18 cellular contexts compared by ENCODE assay signal in the genomic region with DNA sequence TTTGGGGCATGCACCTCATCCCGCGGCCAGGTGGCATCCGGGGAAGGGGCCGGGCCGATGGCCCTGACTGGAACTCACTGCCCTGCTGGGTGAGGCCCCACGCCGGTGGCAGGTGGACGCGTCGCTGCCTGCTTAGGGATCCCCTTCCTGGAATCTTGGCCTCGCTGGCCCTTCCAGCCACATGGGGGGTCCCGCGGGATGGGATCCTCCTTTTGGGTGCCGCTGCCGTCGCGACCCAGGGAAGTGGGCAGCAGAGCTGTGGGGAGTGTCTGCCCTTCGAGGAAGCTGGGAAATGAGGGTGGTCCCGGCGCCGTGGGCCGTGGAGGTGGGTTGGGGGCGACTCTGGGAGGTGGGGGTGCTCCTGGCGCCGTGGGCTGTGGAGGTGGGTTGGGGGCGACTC. TPM values are rescaled to one million over a fixed set of nuclear protein-coding genes. Genes with fewer than 3 reads are reported as not detected.
DNase-seq lines count a peak whose midpoint lies in the region; ATAC-seq and TF ChIP-seq lines count a peak whose summit lies in the region.
"Had no signal": no experiment of that assay in that cellular context is flagged by ENCODE, and none has a peak within 500 bp of the region (broad histone marks: within the 10 kb centered on the region; RNA-seq: fewer than 3 reads in every experiment).

No MANE protein-coding gene starts in this region.

- H3K27me3 Mint-ChIP-seq in type B pancreatic cell: peaks cover 2% of the 10 kb centered on the region
- H3K27me3 Mint-ChIP-seq: B cell had no signal

- intact Hi-C loops in heart right ventricle (cut with DNase I): no loop called here
- intact Hi-C loops in Right ventricle myocardium superior (cut with DNase I): no loop called here

- H2AK5ac ChIP-seq in neuronal stem cell (ENCODE audit: low read depth, low read length): no peak overlapping the region

- no peak overlapping the region for H2BK5ac ChIP-seq in neuronal stem cell (ENCODE audit: low read length)

- peak overlapping the region; percentile 95 for H3K27ac Mint-ChIP-seq in type B pancreatic cell
- H3K27ac Mint-ChIP-seq: B cell had no signal

- H2BK15ac ChIP-seq in neuronal stem cell (ENCODE audit: low read length): no peak overlapping the region

- peaks cover 0 to 90% (median 17%) of the 10 kb centered on the region in 9 donors for H3K36me3 ChIP-seq in heart right ventricle
- peaks cover 19 to 50% of the 10 kb centered on the region in 2 donors for H3K36me3 ChIP-seq in neuronal stem cell (replicated peaks in 1 of 2; ENCODE audit: control insufficient read depth in 2 of 2, insufficient read depth in 2 of 2, low read length in 2 of 2)
- peaks cover 69% of the 10 kb centered on the region for H3K36me3 ChIP-seq in osteoblast (ENCODE audit: insufficient read depth, low read length)

- H3K36me3 Mint-ChIP-seq in type B pancreatic cell: peaks cover 9% of the 10 kb centered on the region

- no peak overlapping the region for H3K23ac ChIP-seq in neuronal stem cell (ENCODE audit: low read depth, low read length, poor library complexity)

- H2BK120ac ChIP-seq in neuronal stem cell (ENCODE audit: low read depth, low read length): no peak overlapping the region

- no peak overlapping the region for H3K9ac ChIP-seq in neuronal stem cell (ENCODE audit: low read depth, low read length, poor library complexity)

- peaks cover 19% of the 10 kb centered on the region for H3K4me1 Mint-ChIP-seq in type B pancreatic cell (ENCODE audit: unreplicated experiment)

- H3K4me1 ChIP-seq in heart right ventricle (peaks cover 15 to 54% (median 39%) of the 10 kb centered on the region in 9 donors), neuronal stem cell (ENCODE audit: control insufficient read depth in 2 of 2, insufficient read depth in 1 of 2, low read depth in 1 of 2, low read length in 2 of 2) (peaks cover 0 to 6% of the 10 kb centered on the region in 2 donors), osteoblast (ENCODE audit: insufficient read depth, low read length) (no peaks in the 10 kb centered on the region)

- peaks cover 96% of the 10 kb centered on the region for H3K79me2 ChIP-seq in osteoblast (ENCODE audit: insufficient read depth, low read length)

- peak overlapping the region; percentile 56 for H3K14ac ChIP-seq in neuronal stem cell (ENCODE audit: low read length)

- H3K18ac ChIP-seq in neuronal stem cell (ENCODE audit: low read length): peak overlapping the region; percentile 57

- peaks cover 83% of the 10 kb centered on the region for H4K20me1 ChIP-seq in osteoblast (ENCODE audit: insufficient read depth, low read length)

- H3K4me2 ChIP-seq in neuronal stem cell (ENCODE audit: insufficient read depth, low read length, poor library complexity, severe bottlenecking): no peak overlapping the region
- no peak overlapping the region for H3K4me2 ChIP-seq in osteoblast (ENCODE audit: insufficient read depth, low read length)

- no peak overlapping the region for H4K8ac ChIP-seq in neuronal stem cell (ENCODE audit: low read depth, low read length)

- H3K27me3 ChIP-seq in heart right ventricle (peaks cover 0 to 5% (median 0%) of the 10 kb centered on the region in 7 donors), neuronal stem cell (ENCODE audit: control insufficient read depth in 3 of 3, insufficient read depth in 3 of 3, low read depth in 1 of 3, low read length in 3 of 3) (no peaks in the 10 kb centered on the region), osteoblast (ENCODE audit: insufficient read depth, low read length) (no peaks in the 10 kb centered on the region)

- H3K4me3 ChIP-seq in heart right ventricle (no peak overlapping the region), neuronal stem cell (ENCODE audit: low read length in 2 of 2) (no peak overlapping the region), osteoblast (ENCODE audit: insufficient read depth, low read length) (no peak overlapping the region)

- 89 to 92% methylated on average over 23 to 26 of the region's 26 CpGs for WGBS in heart right ventricle, 2 donors
- no CpG with 5 or more reads among the region's 26 CpGs for WGBS in neuronal stem cell (ENCODE audit: extremely low coverage in 2 of 2, insufficient read length in 2 of 2, insufficient replicate concordance in 1 of 2), 2 donors

- no peak overlapping the region for H4K91ac ChIP-seq in neuronal stem cell (ENCODE audit: low read depth, low read length, poor library complexity)

- H2AFZ ChIP-seq in neuronal stem cell (ENCODE audit: low read length) (no peak overlapping the region), osteoblast (ENCODE audit: low read length) (no peak overlapping the region)

- ATAC-seq in heart right ventricle (peak in 5 of 8 donors; percentile 1 to 7 (median 1)), Right ventricle myocardium superior (ENCODE audit: poor library complexity) (no peak)

- TF ChIP-seq CTCF in heart right ventricle (IDR thresholded peaks at IDR 0.05): no peak
- TF ChIP-seq CTCF in type B pancreatic cell (conservative IDR thresholded peaks at IDR 0.05): no peak
- TF ChIP-seq CTCF in osteoblast (IDR thresholded peaks at IDR 0.05; ENCODE audit: extremely low read depth, low read depth, low read length): no peak

- H3K27ac ChIP-seq in heart right ventricle: peak overlapping the region in 8 of 10 donors; percentile 41 to 77 (median 62)
- peak overlapping the region; percentile 77 for H3K27ac ChIP-seq in epithelial cell of prostate
- H3K27ac ChIP-seq in neuronal stem cell (replicated peaks; ENCODE audit: low read length): no peak overlapping the region
- H3K27ac ChIP-seq in osteoblast (ENCODE audit: low read depth, low read length): no peak overlapping the region
- H3K27ac ChIP-seq: VCaP had no signal

- H2BK12ac ChIP-seq in neuronal stem cell (ENCODE audit: low read length): no peak overlapping the region

- no peak overlapping the region for H3K4ac ChIP-seq in neuronal stem cell (ENCODE audit: low read length)

- DNase-seq in heart right ventricle (no peak), Right ventricle myocardium superior (no peak), epithelial cell of prostate (ENCODE audit: low read depth, low spot score) (no peak), neuronal stem cell (ENCODE audit: low spot score) (no peak), type B pancreatic cell (ENCODE audit: extremely low spot score, unreplicated experiment) (no peak), NCI-H1092 (lab: John Stamatoyannopoulos, UW) (no peak), osteoblast (ENCODE audit: insufficient read length, low spot score, missing footprints) (no peak), hypothalamus (lab: John Stamatoyannopoulos, UW) (no peak)
- DNase-seq: activated effector memory CD4-positive, alpha-beta T cell treated with anti-CD3 and anti-CD28 coated beads, Interleukin-2, amount 50 U/mL, for 16 hours; foreskin melanocyte; H9; KG1; NCI-H187; NCI-H345; retina; stimulated activated CD4-positive, alpha-beta T cell treated with anti-CD3 and anti-CD28 coated beads, Interleukin-15, amount 100 ng/mL, for 24 hours had no signal

- H3K4me3 Mint-ChIP-seq in type B pancreatic cell: peak overlapping the region; percentile 77
- H3K4me3 Mint-ChIP-seq: B cell, H9 had no signal

- H3K9me3 ChIP-seq in heart right ventricle (no peaks in the 10 kb centered on the region), neuronal stem cell (replicated peaks in 1 of 2; ENCODE audit: control insufficient read depth in 2 of 2, insufficient read depth in 1 of 2, low read depth in 1 of 2, low read length in 2 of 2) (no peaks in the 10 kb centered on the region), osteoblast (ENCODE audit: low read depth, low read length) (no peaks in the 10 kb centered on the region)

- H3K79me1 ChIP-seq in neuronal stem cell (ENCODE audit: low read depth, low read length): peaks cover 9% of the 10 kb centered on the region

- no peaks in the 10 kb centered on the region for H3K9me3 Mint-ChIP-seq in type B pancreatic cell
- H3K9me3 Mint-ChIP-seq: H9 had no signal

RNA-seq across cellular contexts. Expression of gene METRNL, which starts 12.8 kb away (rescaled TPM):
- total RNA-seq in heart right ventricle (10 to 100 TPM; 56.0 to 90.1 (median 70.9) TPM), Right ventricle myocardium superior (70.3 TPM), type B pancreatic cell (ENCODE audit: low replicate concordance) (76.2 and 145 TPM in 2 replicates), osteoblast (137 and 140 TPM in 2 replicates)
- 100 to 1,000 TPM in 1 of 2 donors, 10 to 100 TPM in 1; 39.0 to 134 TPM for polyA plus RNA-seq in heart right ventricle
- 12.8 TPM for polyA plus RNA-seq in neuronal stem cell (2013, experiment 1 of 2)
- polyA plus RNA-seq in neuronal stem cell (2013, experiment 2 of 2): 14.7 TPM

Comparison
In these comparisons a context has a peak if more than half of its experiments do, and no peak if none do; other contexts are left out.
1. H3K27ac ChIP-seq: peak in heart right ventricle (8 of 10) and epithelial cell of prostate (single experiment); none in neuronal stem cell (single experiment) and osteoblast (single experiment).